27 cellular contexts compared by ENCODE assay signal in genomic region chr15:45728641-45729040, GRCh38.
"Had no signal": no experiment of that assay in that cellular context is flagged by ENCODE, and none has a peak within 500 bp of the region (broad histone marks: within the 10 kb centered on the region; RNA-seq: fewer than 3 reads in every experiment).

No MANE protein-coding gene starts in this region.

- H3K4me3 ChIP-seq: ascending aorta, SJCRH30, SK-N-MC had no signal

- H3K36me3 ChIP-seq: ascending aorta, SJCRH30 had no signal

- H3K27me3 ChIP-seq: ascending aorta had no signal

- ATAC-seq: activated CD4-positive, alpha-beta T cell treated with anti-CD3 and anti-CD28 coated beads for 36 hours; activated CD4-positive, CD25-positive, alpha-beta regulatory T cell treated with anti-CD3 and anti-CD28 coated beads, Interleukin-2, amount 50 U/mL, for 24 hours; activated CD8-positive, alpha-beta T cell treated with anti-CD3 and anti-CD28 coated beads, Interleukin-2, amount 10 ng/mL, durations not matched to agents 7 days and 5 days; Panc1 had no signal

- H3K4me3 Mint-ChIP-seq: activated CD4-positive, alpha-beta T cell treated with anti-CD3 and anti-CD28 coated beads for 36 hours; activated CD4-positive, alpha-beta T cell treated with anti-CD3 and anti-CD28 coated beads, Interleukin-2, amount 10 ng/mL, durations not matched to agents 7 days and 5 days; activated CD8-positive, alpha-beta T cell treated with anti-CD3 and anti-CD28 coated beads, Interleukin-2, amount 10 ng/mL, durations not matched to agents 7 days and 5 days; activated naive CD4-positive, alpha-beta T cell treated with anti-CD3 and anti-CD28 coated beads, Interleukin-2, amount 50 U/mL, for 24 hours; activated naive CD8-positive, alpha-beta T cell treated with anti-CD3 and anti-CD28 coated beads, Interleukin-2, amount 10 ng/mL, durations not matched to agents 7 days and 5 days; activated T-cell treated with anti-CD3 and anti-CD28 coated beads, Interleukin-2, amount 50 U/mL, for 24 hours; T-helper 1 cell treated with Interleukin-12 subunit alpha and Interleukin-12 subunit beta and Interleukin-4 antibody, amounts not matched to agents 30 μg/mL and 1 μg/mL, for 36 hours; T-helper 2 cell treated with Interferon-gamma antibody and Interleukin-4, amounts not matched to agents 5 μg/mL and 100 μg/mL, for 36 hours had no signal

- H3K27ac ChIP-seq: ascending aorta, SJCRH30, SK-N-MC had no signal

- H3K4me1 ChIP-seq: ascending aorta, SJCRH30 had no signal

- H3K9me3 Mint-ChIP-seq: activated CD4-positive, alpha-beta T cell treated with anti-CD3 and anti-CD28 coated beads, Interleukin-2, amount 10 ng/mL, durations not matched to agents 7 days and 5 days; activated naive CD4-positive, alpha-beta T cell treated with anti-CD3 and anti-CD28 coated beads, Interleukin-2, amount 50 U/mL, for 24 hours; activated naive CD8-positive, alpha-beta T cell treated with anti-CD3 and anti-CD28 coated beads, Interleukin-2, amount 10 ng/mL, durations not matched to agents 7 days and 5 days; activated T-cell treated with anti-CD3 and anti-CD28 coated beads, Interleukin-2, amount 50 U/mL, for 24 hours; activated T-helper 2 cell treated with anti-CD3 and anti-CD28 coated beads, Interferon-gamma antibody, Interleukin-2, Interleukin-4, amounts not matched to agents 10 μg/mL and 5 μg/mL and 100 μg/mL, durations not matched to agents 14 hours and 24 hours and 36 hours; T-helper 1 cell treated with Interleukin-12 subunit alpha and Interleukin-12 subunit beta and Interleukin-4 antibody, amounts not matched to agents 30 μg/mL and 1 μg/mL, for 36 hours; T-helper 2 cell treated with Interferon-gamma antibody and Interleukin-4, amounts not matched to agents 5 μg/mL and 100 μg/mL, for 36 hours had no signal

- H3K9me3 ChIP-seq: ascending aorta, SJCRH30 had no signal

- H3K27ac Mint-ChIP-seq: activated CD4-positive, alpha-beta T cell treated with anti-CD3 and anti-CD28 coated beads for 36 hours; activated CD4-positive, alpha-beta T cell treated with anti-CD3 and anti-CD28 coated beads, Interleukin-2, amount 10 ng/mL, durations not matched to agents 7 days and 5 days; activated CD8-positive, alpha-beta T cell treated with anti-CD3 and anti-CD28 coated beads, Interleukin-2, amount 10 ng/mL, durations not matched to agents 7 days and 5 days; activated naive CD4-positive, alpha-beta T cell treated with anti-CD3 and anti-CD28 coated beads, Interleukin-2, amount 50 U/mL, for 24 hours; activated naive CD8-positive, alpha-beta T cell treated with anti-CD3 and anti-CD28 coated beads, Interleukin-2, amount 10 ng/mL, durations not matched to agents 7 days and 5 days; activated T-cell treated with anti-CD3 and anti-CD28 coated beads, Interleukin-2, amount 50 U/mL, for 24 hours; activated T-helper 2 cell treated with anti-CD3 and anti-CD28 coated beads, Interferon-gamma antibody, Interleukin-2, Interleukin-4, amounts not matched to agents 10 μg/mL and 5 μg/mL and 100 μg/mL, durations not matched to agents 14 hours and 24 hours and 36 hours; T-helper 1 cell treated with Interleukin-12 subunit alpha and Interleukin-12 subunit beta and Interleukin-4 antibody, amounts not matched to agents 30 μg/mL and 1 μg/mL, for 36 hours; T-helper 2 cell treated with Interferon-gamma antibody and Interleukin-4, amounts not matched to agents 5 μg/mL and 100 μg/mL, for 36 hours had no signal

- H3K4me1 Mint-ChIP-seq: activated CD4-positive, alpha-beta T cell treated with anti-CD3 and anti-CD28 coated beads for 36 hours; activated CD4-positive, alpha-beta T cell treated with anti-CD3 and anti-CD28 coated beads, Interleukin-2, amount 10 ng/mL, durations not matched to agents 7 days and 5 days; activated naive CD4-positive, alpha-beta T cell treated with anti-CD3 and anti-CD28 coated beads, Interleukin-2, amount 50 U/mL, for 24 hours; activated naive CD8-positive, alpha-beta T cell treated with anti-CD3 and anti-CD28 coated beads, Interleukin-2, amount 10 ng/mL, durations not matched to agents 7 days and 5 days had no signal

- H3K36me3 Mint-ChIP-seq: activated naive CD4-positive, alpha-beta T cell treated with anti-CD3 and anti-CD28 coated beads, Interleukin-2, amount 50 U/mL, for 24 hours; activated naive CD8-positive, alpha-beta T cell treated with anti-CD3 and anti-CD28 coated beads, Interleukin-2, amount 10 ng/mL, durations not matched to agents 7 days and 5 days had no signal

- DNase-seq: activated CD4-positive, alpha-beta T cell treated with anti-CD3 and anti-CD28 coated beads for 36 hours; activated CD4-positive, alpha-beta T cell treated with anti-CD3 and anti-CD28 coated beads, Interleukin-2, amount 10 ng/mL, durations not matched to agents 7 days and 5 days; activated CD4-positive, alpha-beta T cell treated with anti-CD3 and anti-CD28 coated beads, Interleukin-2, amount 50 U/mL, for 48 hours; activated CD8-positive, alpha-beta T cell treated with anti-CD3 and anti-CD28 coated beads, Interleukin-2, amount 10 ng/mL, durations not matched to agents 7 days and 5 days; activated gamma-delta T cell; activated naive CD4-positive, alpha-beta T cell treated with Interleukin-2 at 50 U/mL for 16 hours; activated naive CD8-positive, alpha-beta T cell treated with anti-CD3 and anti-CD28 coated beads, Interleukin-2, amount 10 ng/mL, durations not matched to agents 7 days and 5 days; activated T-cell treated with anti-CD3 and anti-CD28 coated beads, Interleukin-2, amount 50 U/mL, for 24 hours; amygdala; NCI-H1105; NCI-H1417 treated with DMSO at 0.1 percent for 48 hours; NCI-H1694 treated with DMSO at 0.1 percent for 48 hours; NCI-H2029; NCI-H345; NCI-H524 treated with DMSO at 0.1 percent for 48 hours; NCI-H748 treated with DMSO at 0.1 percent for 48 hours; OCI-M1; SHP77; SJCRH30 had no signal
